ENCODE assay signal across 1 cellular context in the genomic region with DNA sequence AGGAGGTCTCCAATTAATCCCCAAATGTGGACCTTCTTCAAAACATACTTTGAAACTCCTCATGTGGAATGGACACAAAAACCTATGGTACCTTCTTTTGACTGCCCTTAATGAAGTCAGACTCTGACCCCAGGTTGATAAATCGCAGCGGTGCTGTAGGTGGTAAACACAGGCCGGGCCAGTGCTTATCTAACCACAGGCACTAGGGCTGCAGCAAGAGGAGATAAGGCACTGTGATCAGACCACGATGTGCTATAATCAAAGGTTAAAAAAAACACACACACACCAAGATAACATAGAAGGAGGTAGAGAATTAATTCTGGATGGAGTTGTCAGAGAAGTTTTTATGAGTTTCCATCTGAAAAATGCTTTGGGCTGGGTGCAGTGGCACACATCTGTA.
TF ChIP-seq lines count a peak whose summit lies in the region.

No MANE protein-coding gene starts in this region.

TF ChIP-seq in H1, 55 proteins besides CTCF, POLR2A, EP300 and RAD21:
- no peak for TF ChIP-seq TBP (IDR thresholded peaks at IDR 0.05; ENCODE audit: low read depth, low read length)
